In genomic region chr3:107370902-107371301, GRCh38 we compare ENCODE assay signal across 1 cellular context.
TF ChIP-seq lines count a peak whose summit lies in the region.

No MANE protein-coding gene starts in this region.

TF ChIP-seq in H1, 55 proteins besides CTCF, POLR2A, EP300 and RAD21:
- TF ChIP-seq CHD2 (IDR thresholded peaks at IDR 0.05; ENCODE audit: low read length) (no peak), BACH1 (IDR thresholded peaks at IDR 0.05; ENCODE audit: low read length) (no peak), ZNF274 (IDR thresholded peaks at IDR 0.05; ENCODE audit: borderline replicate concordance, extremely low read depth, low read length) (no peak), SIRT6 (IDR thresholded peaks at IDR 0.05; ENCODE audit: low read length) (no peak), SP2 (IDR thresholded peaks at IDR 0.05; ENCODE audit: low read length) (no peak), TAF1 (IDR thresholded peaks at IDR 0.05; ENCODE audit: low read depth, low read length) (no peak), YY1 (IDR thresholded peaks at IDR 0.05; ENCODE audit: low read depth, low read length) (no peak)
